ENCODE assay signal across 8 cellular contexts in the genomic region with DNA sequence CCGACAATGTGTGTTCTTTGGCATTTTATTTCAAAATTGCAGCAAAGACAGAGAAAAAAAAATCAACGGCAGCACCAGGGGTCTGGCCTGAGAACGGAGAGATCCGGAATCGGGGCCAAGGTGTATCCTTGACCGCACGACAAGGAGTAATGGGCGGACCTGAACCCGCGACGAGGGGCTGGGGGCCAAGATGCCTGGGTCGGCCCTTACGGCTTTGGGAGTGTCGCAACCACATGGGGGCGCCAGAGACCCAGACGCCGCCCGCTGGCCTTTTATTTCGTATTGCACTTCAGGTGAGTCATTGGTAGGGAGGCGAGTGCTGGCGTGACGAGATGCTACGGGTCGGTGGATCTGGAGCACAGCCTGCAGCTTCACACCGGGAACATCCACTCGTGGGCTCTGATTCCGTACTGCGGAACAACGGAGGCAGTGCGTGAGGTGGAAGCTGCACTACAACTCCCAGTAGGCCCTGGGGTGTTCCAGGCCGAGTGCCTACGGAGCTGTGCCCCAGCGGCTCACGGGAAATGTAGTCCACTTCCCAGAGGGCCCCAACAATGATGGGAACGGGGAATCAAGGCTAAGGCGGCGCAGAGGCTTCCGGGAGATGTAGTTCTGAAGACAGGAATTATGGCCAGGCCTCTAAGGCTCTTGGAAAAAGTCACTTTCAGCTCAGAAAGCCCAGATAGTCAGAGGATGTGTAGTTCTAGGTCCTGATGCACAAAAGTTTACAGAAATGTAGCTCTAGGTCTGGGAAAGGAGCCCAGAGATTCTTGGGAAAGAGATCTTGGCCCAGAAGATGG. TPM values are rescaled to one million over a fixed set of nuclear protein-coding genes. Genes with fewer than 3 reads are reported as not detected.
DNase-seq lines count a peak whose midpoint lies in the region; ATAC-seq, FAIRE-seq and TF ChIP-seq lines count a peak whose summit lies in the region.

No MANE protein-coding gene starts in this region.

- peak; percentile 87 for TF ChIP-seq CTCF in WI38 (IDR thresholded peaks at IDR 0.05; ENCODE audit: low read depth, low read length)
- peak; percentile 95 for TF ChIP-seq CTCF in bronchial epithelial cell (IDR thresholded peaks at IDR 0.05; ENCODE audit: insufficient read depth, low read length, severe bottlenecking)

- peak; percentile 65 for DNase-seq in 8988T
- DNase-seq in NCI-H2196 treated with DMSO at 0.1 percent for 48 hours (lab: John Stamatoyannopoulos, UW; ENCODE audit: unreplicated experiment), result peak; percentile 86
- DNase-seq in bronchial epithelial cell (ENCODE audit: low read depth), result peak; percentile 80
- DNase-seq in immature natural killer cell, result peak; percentile 81 to 84 (median 82)
- peak; percentile 93 for DNase-seq in small intestine

- ATAC-seq in GM18520 (IDR thresholded peaks at IDR 0.05; ENCODE audit: unreplicated experiment) (peak; percentile 75), HG03097 (IDR thresholded peaks at IDR 0.05; ENCODE audit: low FRiP score, unreplicated experiment) (peak; percentile 66)

- peak overlapping the region; percentile 24 to 94 for H3K27ac ChIP-seq in small intestine (ENCODE audit: low read depth in 1 of 2, low read length in 1 of 2)

- peak overlapping the region; percentile 41 to 94 (median 92) for H3K27ac Mint-ChIP-seq in immature natural killer cell

- H3K4me3 ChIP-seq in WI38 (ENCODE audit: low read depth, low read length) (peak overlapping the region; percentile 58), bronchial epithelial cell (ENCODE audit: low read depth, low read length) (peak overlapping the region; percentile 39), small intestine (ENCODE audit: low read depth in 1 of 2, low read length in 2 of 2) (peak overlapping the region; percentile 40 to 46)

- H3K9me3 Mint-ChIP-seq in immature natural killer cell, result no peaks in the 10 kb centered on the region

- WGBS in small intestine, 3 donors, result 1 to 2% (median 2%) methylated on average over 38 of the region's 38 CpGs

- H3K27me3 ChIP-seq in bronchial epithelial cell (ENCODE audit: control insufficient read depth, insufficient read depth, low read length), result no peaks in the 10 kb centered on the region
- no peaks in the 10 kb centered on the region for H3K27me3 ChIP-seq in small intestine (ENCODE audit: control insufficient read depth in 2 of 2, insufficient read depth in 2 of 2, low read length in 2 of 2)

- H3K36me3 Mint-ChIP-seq in immature natural killer cell, result no peaks in the 10 kb centered on the region

- H3K4me3 Mint-ChIP-seq in immature natural killer cell, result peak overlapping the region; percentile 95 to 99 (median 96)

- peaks cover 11 to 15% of the 10 kb centered on the region in 2 donors for H3K4me1 Mint-ChIP-seq in immature natural killer cell

- H3K9me3 ChIP-seq in small intestine (ENCODE audit: control insufficient read depth, low read depth), result no peaks in the 10 kb centered on the region

- H3K36me3 ChIP-seq in bronchial epithelial cell (ENCODE audit: control insufficient read depth, insufficient read depth, low read length) (peaks cover 4% of the 10 kb centered on the region), small intestine (ENCODE audit: control insufficient read depth in 2 of 2, insufficient read depth in 2 of 2, low read length in 2 of 2) (no peaks in the 10 kb centered on the region)

- no peaks in the 10 kb centered on the region for H3K4me1 ChIP-seq in small intestine (ENCODE audit: control insufficient read depth in 2 of 2, insufficient read depth in 1 of 2, low read depth in 1 of 2, low read length in 1 of 2)

- H3K27me3 Mint-ChIP-seq in immature natural killer cell (ENCODE audit: low read depth in 3 of 3), result no peaks in the 10 kb centered on the region

- peak; percentile 47 for FAIRE-seq in bronchial epithelial cell (lab: Jason Lieb, UNC)
- no peak for FAIRE-seq in small intestine (lab: Jason Lieb, UNC)

RNA-seq across cellular contexts. Expression of a gene that starts 15.6 kb away (rescaled TPM):
- total RNA-seq in bronchial epithelial cell, result 14.0 and 21.3 TPM in 2 replicates
- 10 to 100 TPM; 18.0 to 21.3 (median 19.9) TPM for polyA plus RNA-seq in immature natural killer cell
- 10 to 100 TPM; 16.2 to 34.4 (median 25.9) TPM for polyA plus RNA-seq in small intestine

RNA-seq across cellular contexts. Expression of a gene that starts 39.9 kb away (rescaled TPM):
- total RNA-seq in bronchial epithelial cell, result not detected in 2 replicates
- polyA plus RNA-seq in immature natural killer cell (not detected), small intestine (under 1 TPM in 1 of 3 donors, not detected in 2; 0.09 TPM)

RNA-seq across cellular contexts. Expression of a gene that starts 41.0 kb away (rescaled TPM):
- total RNA-seq in bronchial epithelial cell, result 1.3 and 1.9 TPM in 2 replicates
- not detected for polyA plus RNA-seq in immature natural killer cell
- 10 to 100 TPM in 1 of 3 donors, 1 to 10 TPM in 1, not detected in 1; 4.4 to 11.6 TPM for polyA plus RNA-seq in small intestine

RNA-seq across cellular contexts. Expression of a gene that starts 42.8 kb away (rescaled TPM):
- total RNA-seq in bronchial epithelial cell, result 12.1 and 16.9 TPM in 2 replicates
- polyA plus RNA-seq in immature natural killer cell, result not detected
- polyA plus RNA-seq in small intestine, result 1 to 10 TPM in 1 of 3 donors, under 1 TPM in 2; 0.22 to 7.8 (median 0.81) TPM

RNA-seq across cellular contexts. Expression of a gene that starts 48.5 kb away (rescaled TPM):
- 0.26 and 2.3 TPM in 2 replicates for total RNA-seq in bronchial epithelial cell
- not detected for polyA plus RNA-seq in immature natural killer cell
- under 1 TPM in 1 of 3 donors, not detected in 2; 0.45 TPM for polyA plus RNA-seq in small intestine

Comparison
In these comparisons a context has a peak if more than half of its experiments do, and no peak if none do; other contexts are left out.
1. Peak in every context shown above with its lines: DNase-seq, ATAC-seq, H3K4me3 ChIP-seq and H3K27ac ChIP-seq.